In the genomic region with DNA sequence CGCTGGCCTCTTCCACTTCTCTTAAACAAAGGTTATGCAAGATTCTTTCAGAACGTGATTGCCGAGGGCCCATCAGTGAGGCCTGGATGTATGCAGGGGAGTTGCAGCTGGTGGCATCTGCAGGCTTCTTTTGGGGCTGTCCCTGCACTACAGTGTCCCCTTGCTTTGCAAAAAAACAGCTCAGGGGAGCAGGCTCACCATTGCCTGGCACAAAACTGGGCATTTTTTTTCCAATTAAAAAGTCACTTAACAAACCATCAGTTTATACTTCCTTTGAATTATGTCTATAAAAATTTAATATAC, we compare ENCODE assay signal across 16 cellular contexts.
"Had no signal": no experiment of that assay in that cellular context is flagged by ENCODE, and none has a peak within 500 bp of the region (broad histone marks: within the 10 kb centered on the region; RNA-seq: fewer than 3 reads in every experiment).

No MANE protein-coding gene starts in this region.

- H3K27ac ChIP-seq: epithelial cell of prostate, esophagus muscularis mucosa, gastrocnemius medialis, heart right ventricle, neutrophil, right atrium auricular region had no signal

- H3K4me1 ChIP-seq: gastrocnemius medialis, heart right ventricle, right atrium auricular region had no signal

- H3K4me3 Mint-ChIP-seq: naive thymus-derived CD4-positive, alpha-beta T cell; nephron progenitor cell had no signal

- H3K9me3 ChIP-seq: esophagus muscularis mucosa, gastrocnemius medialis, heart right ventricle, neutrophil, right atrium auricular region had no signal

- H3K36me3 ChIP-seq: gastrocnemius medialis, neutrophil, right atrium auricular region had no signal

- H3K4me3 ChIP-seq: esophagus muscularis mucosa, gastrocnemius medialis, heart right ventricle, right atrium auricular region had no signal

- DNase-seq: effector memory CD4-positive, alpha-beta T cell; gastrocnemius medialis; heart right ventricle; hypothalamus; kidney glomerular epithelial cell; mammary epithelial cell; naive thymus-derived CD4-positive, alpha-beta T cell; nephron progenitor cell; small intestine; stimulated activated CD4-positive, alpha-beta T cell treated with anti-CD3 and anti-CD28 coated beads, Interleukin-12 subunit alpha, Interleukin-12 subunit beta, amount 100 ng/mL, for 4 hours; stimulated activated naive CD4-positive, alpha-beta T cell treated with Interleukin-2 at 50 U/mL for 16 hours; trophoblast cell had no signal

- H3K27me3 ChIP-seq: esophagus muscularis mucosa, gastrocnemius medialis, heart right ventricle, neutrophil, right atrium auricular region had no signal

- H3K27me3 Mint-ChIP-seq: naive thymus-derived CD4-positive, alpha-beta T cell had no signal

- H3K27ac Mint-ChIP-seq: nephron progenitor cell had no signal

- H3K9me3 Mint-ChIP-seq: nephron progenitor cell had no signal

- ATAC-seq: gastrocnemius medialis; heart right ventricle; naive thymus-derived CD4-positive, alpha-beta T cell had no signal
